Comparison of ENCODE assay signal across 9 cellular contexts in genomic region chr16:46828943-46829342, GRCh38. TPM values are rescaled to one million over a fixed set of nuclear protein-coding genes. Genes with fewer than 3 reads are reported as not detected.
DNase-seq lines count a peak whose midpoint lies in the region; ATAC-seq, FAIRE-seq and TF ChIP-seq lines count a peak whose summit lies in the region.
"Had no signal": no experiment of that assay in that cellular context is flagged by ENCODE, and none has a peak within 500 bp of the region (broad histone marks: within the 10 kb centered on the region; RNA-seq: fewer than 3 reads in every experiment).

No MANE protein-coding gene starts in this region.

- peaks cover 6% of the 10 kb centered on the region for H3K36me3 Mint-ChIP-seq in nephron progenitor cell (ENCODE audit: low read depth)

- H3K9me3 Mint-ChIP-seq in nephron progenitor cell: peaks cover 1% of the 10 kb centered on the region

- peak overlapping the region; percentile 94 for H3K4me3 ChIP-seq in GM06990 (replicated peaks; ENCODE audit: low read depth, low read length)
- H3K4me3 ChIP-seq in Karpas-422 (ENCODE audit: low read length): peak overlapping the region; percentile 93
- H3K4me3 ChIP-seq in K562: peak overlapping the region; percentile 92; the same call in 1 of the 2 replicates
- H3K4me3 ChIP-seq in coronary artery: no peak overlapping the region

- peaks cover 35% of the 10 kb centered on the region for H3K4me1 Mint-ChIP-seq in nephron progenitor cell

- H3K4me2 ChIP-seq in Karpas-422 (ENCODE audit: low read depth, low read length, poor library complexity, severe bottlenecking) (peak overlapping the region; percentile 82), K562 (ENCODE audit: insufficient read depth, low read length) (peak overlapping the region; percentile 81)

- peak overlapping the region; percentile 98 for H3K4me3 Mint-ChIP-seq in nephron progenitor cell

- in situ Hi-C loops in K562 (cut with MboI): loop anchor here (10.0 kb wide), 1 partner anchor 134 kb away; no protein-coding TSS in a partner anchor

- H2AFZ ChIP-seq in Karpas-422 (ENCODE audit: low read length): no peak overlapping the region
- H2AFZ ChIP-seq in K562 (ENCODE audit: low read depth, low read length): no peak overlapping the region

- TF ChIP-seq CTCF in GM06990 (IDR thresholded peaks at IDR 0.05; ENCODE audit: insufficient read depth, low read length, poor library complexity, severe bottlenecking) (no peak), K562 (IDR thresholded peaks at IDR 0.05 in 2 of 3, conservative IDR thresholded peaks at IDR 0.05 in 1 of 3; ENCODE audit: insufficient read depth in 2 of 3, low read depth in 1 of 3, low read length in 3 of 3) (no peak), nephron progenitor cell (IDR thresholded peaks at IDR 0.05) (no peak), coronary artery (IDR thresholded peaks at IDR 0.05) (no peak)

- H3K27me3 ChIP-seq in GM06990 (replicated peaks; ENCODE audit: control insufficient read depth, insufficient read depth, low read length): no peaks in the 10 kb centered on the region
- no peaks in the 10 kb centered on the region for H3K27me3 ChIP-seq in Karpas-422 (ENCODE audit: low read length)
- no peaks in the 10 kb centered on the region for H3K27me3 ChIP-seq in K562 (ENCODE audit: control insufficient read depth in 2 of 2, insufficient read depth in 2 of 2, low read length in 2 of 2)

- peak overlapping the region; percentile 93 for H3K9ac ChIP-seq in Karpas-422 (ENCODE audit: low read length)
- H3K9ac ChIP-seq in K562 (ENCODE audit: insufficient read depth in 1 of 2, low read depth in 2 of 2, low read length in 2 of 2): peak overlapping the region in 1 of 2 experiments; percentile 81; a peak in 2 of 4 replicates

- peaks cover 16% of the 10 kb centered on the region for H3K27me3 Mint-ChIP-seq in nephron progenitor cell (ENCODE audit: low read depth, poor library complexity)

- DNase-seq in GM06990 (ENCODE audit: extremely low read depth, insufficient read length) (no peak), Karpas-422 (no peak), K562 (ENCODE audit: extremely low read depth in 1 of 4, low spot score in 3 of 4) (peak in 1 of 4 experiments; percentile 27), nephron progenitor cell (no peak), NCI-H524 (lab: John Stamatoyannopoulos, UW) (no peak), coronary artery (ENCODE audit: low spot score) (no peak)

- no peak for TF ChIP-seq POLR2A in K562 (conservative IDR thresholded peaks at IDR 0.05)

- no peak overlapping the region for H3K27ac Mint-ChIP-seq in nephron progenitor cell

- POLR2A ChIA-PET in K562 (lab: Yijun Ruan, JAX): interaction anchor here (1.0 to 1.8 kb wide), 4 partner anchors 9 to 129 kb away, joined by 3 to 7 read pairs (median 5); partner anchors contain the start of gene GPT2

- no peak for ATAC-seq in K562
- ATAC-seq in GM19351 (IDR thresholded peaks at IDR 0.05; ENCODE audit: unreplicated experiment): no peak
- no peak for ATAC-seq in HG02970 (IDR thresholded peaks at IDR 0.05; ENCODE audit: low FRiP score, unreplicated experiment)
- ATAC-seq: Panc1 had no signal

- intact Hi-C loops in K562 (cut with micrococcal nuclease): no loop called here

- TF ChIP-seq RAD21 in K562 (CRISPR knock-in tag; conservative IDR thresholded peaks at IDR 0.05 in 1 of 2, IDR thresholded peaks at IDR 0.05 in 1 of 2): no peak

- H3K36me3 ChIP-seq in GM06990 (ENCODE audit: control insufficient read depth, insufficient read depth, low read length) (no peaks in the 10 kb centered on the region), Karpas-422 (ENCODE audit: insufficient read depth, low read length) (peaks cover 13% of the 10 kb centered on the region; the same call in 1 of the 2 replicates), K562 (ENCODE audit: control insufficient read depth, insufficient read depth, low read length) (peaks cover 2% of the 10 kb centered on the region; the same call in 1 of the 3 replicates)

- no peak for TF ChIP-seq EP300 in K562 (IDR thresholded peaks at IDR 0.05; ENCODE audit: low read length)

- no TSS peak for BruUV-seq in K562 (replicated peaks; lab: Mats Ljungman, UMichigan)

- H3K9me1 ChIP-seq in K562 (ENCODE audit: control insufficient read depth, insufficient read depth, low read length): no peaks in the 10 kb centered on the region

- H3K4me1 ChIP-seq in Karpas-422 (ENCODE audit: low read length) (peaks cover 65% of the 10 kb centered on the region), K562 (replicated peaks in 1 of 2; ENCODE audit: control insufficient read depth in 2 of 2, insufficient read depth in 2 of 2, low read length in 2 of 2) (peaks cover 4 to 13% of the 10 kb centered on the region in 2 experiments; a peak in 4 of 5 replicates)

- H4K20me1 ChIP-seq in Karpas-422 (ENCODE audit: insufficient read depth, low read depth, low read length) (peaks cover 3% of the 10 kb centered on the region; the same call in 1 of the 2 replicates), K562 (replicated peaks; ENCODE audit: control insufficient read depth, insufficient read depth, low read length) (no peaks in the 10 kb centered on the region)

- H3K27ac ChIP-seq in Karpas-422 (ENCODE audit: low read length) (peak overlapping the region; percentile 90), K562 (ENCODE audit: extremely low read depth, low read depth, low read length) (no peak overlapping the region; the same call in 2 of the 3 replicates), coronary artery (no peak overlapping the region)

- no peaks in the 10 kb centered on the region for H3K9me2 ChIP-seq in Karpas-422 (replicated peaks; ENCODE audit: insufficient read depth, low read length)

- no peak for FAIRE-seq in K562 (lab: Jason Lieb, UNC)

- H3K79me2 ChIP-seq in Karpas-422 (ENCODE audit: low read length) (peaks cover 69% of the 10 kb centered on the region), K562 (ENCODE audit: control insufficient read depth, insufficient read depth, low read length) (peaks cover 57% of the 10 kb centered on the region)

- H3K9me3 ChIP-seq in Karpas-422 (ENCODE audit: low read length): no peaks in the 10 kb centered on the region
- H3K9me3 ChIP-seq in K562 (replicated peaks; ENCODE audit: control insufficient read depth, insufficient read depth, low read depth, low read length): no peaks in the 10 kb centered on the region

- 12% methylated on average over 2 of the region's 2 CpGs for WGBS in K562 (ENCODE audit: insufficient coverage, low coverage, missing lambda C conversion rate)

- CTCF ChIA-PET in K562 (lab: Yijun Ruan, JAX; ENCODE audit: low intra/inter-chr PET ratio): no interaction called here

TF ChIP-seq in K562, 482 proteins besides CTCF, POLR2A, EP300 and RAD21 (continues in another document):
- TF ChIP-seq SMAD3 (CRISPR knock-in tag; conservative IDR thresholded peaks at IDR 0.05) (no peak), PYGO2 (tag; IDR thresholded peaks at IDR 0.05) (no peak), TBL1XR1 (IDR thresholded peaks at IDR 0.05; ENCODE audit: low read length in 2 of 2) (no peak)

RNA-seq across cellular contexts. Expression of gene C16orf87, which starts 2.0 kb away (rescaled TPM):
- total RNA-seq in Karpas-422 (2014; rRNA removed; shearing (Covaris generic); ENCODE audit: low replicate concordance): 25.3 and 37.8 TPM in 2 replicates
- 1.9 and 6.0 TPM in 2 replicates for total RNA-seq in K562 (2011; cell fraction: chromatin; rRNA removed; ENCODE audit: low replicate concordance)
- total RNA-seq in K562 (2011; cell fraction: nucleolus; rRNA removed): 1.8 and 2.0 TPM in 2 replicates
- 3.9 and 6.0 TPM in 2 replicates for total RNA-seq in K562 (2011; cell fraction: nucleoplasm; rRNA removed)
- total RNA-seq in K562 (2014; rRNA removed) (7.7 and 10.5 TPM in 2 replicates), K562 (2014; rRNA removed; fragmentation: Illumina TruSeq; extraction: Trizol) (13.0 and 13.2 TPM in 2 replicates), K562 (2015; rRNA removed; fragmentation: Illumina TruSeq; extraction: Trizol) (10.9 and 12.6 TPM in 2 replicates), K562 (2021) (8.3 and 9.1 TPM in 2 replicates)
- polyA plus RNA-seq in K562 (2011; rRNA removed) (6.3 and 7.8 TPM in 2 replicates), K562 (2014; fragmentation: Illumina TruSeq; extraction: Trizol) (9.1 and 9.6 TPM in 2 replicates), K562 (2014; fragmentation: Nextera tagmentation; extraction: Ambion mirVana) (10 to 100 TPM; 13.9 to 16.7 TPM), K562 (2014; rRNA removed) (8.2 and 10.8 TPM in 2 replicates)
- 1.5 and 2.6 TPM in 2 replicates for polyA plus RNA-seq in K562 (2011; cell fraction: cytosol; rRNA removed)
- 1.9 and 3.1 TPM in 2 replicates for polyA plus RNA-seq in K562 (2011; cell fraction: nucleus; rRNA removed)
- 6.2 and 8.7 TPM in 2 replicates for polyA plus RNA-seq in K562 (2012)
- 6.2 and 7.6 TPM in 2 replicates for polyA minus RNA-seq in K562 (2011; rRNA and poly(A)+ RNA removed)
- polyA minus RNA-seq in K562 (2011; cell fraction: cytosol; rRNA and poly(A)+ RNA removed): 2.8 and 3.1 TPM in 2 replicates
- 2.0 and 4.7 TPM in 2 replicates for polyA minus RNA-seq in K562 (2011; cell fraction: nucleus; rRNA and poly(A)+ RNA removed)

RNA-seq across cellular contexts. Expression of gene GPT2, which starts 55.2 kb away (rescaled TPM):
- total RNA-seq in Karpas-422 (2014; rRNA removed; shearing (Covaris generic); ENCODE audit: low replicate concordance): 42.6 and 57.5 TPM in 2 replicates
- 9.1 and 9.7 TPM in 2 replicates for total RNA-seq in K562 (2011; cell fraction: chromatin; rRNA removed; ENCODE audit: low replicate concordance)
- total RNA-seq in K562 (2011; cell fraction: nucleolus; rRNA removed): 4.7 and 5.9 TPM in 2 replicates
- 9.2 and 12.0 TPM in 2 replicates for total RNA-seq in K562 (2011; cell fraction: nucleoplasm; rRNA removed)
- total RNA-seq in K562 (2014; rRNA removed) (7.2 and 7.3 TPM in 2 replicates), K562 (2014; rRNA removed; fragmentation: Illumina TruSeq; extraction: Trizol) (3.7 and 5.0 TPM in 2 replicates), K562 (2015; rRNA removed; fragmentation: Illumina TruSeq; extraction: Trizol) (2.8 and 3.0 TPM in 2 replicates), K562 (2021) (12.9 and 14.4 TPM in 2 replicates)
- polyA plus RNA-seq in K562 (2011; rRNA removed) (5.8 and 10.4 TPM in 2 replicates), K562 (2014; fragmentation: Illumina TruSeq; extraction: Trizol) (10.0 and 12.1 TPM in 2 replicates), K562 (2014; fragmentation: Nextera tagmentation; extraction: Ambion mirVana) (under 1 TPM; 0.79 to 0.96 TPM), K562 (2014; rRNA removed) (6.8 and 7.7 TPM in 2 replicates)
- polyA plus RNA-seq in K562 (2011; cell fraction: cytosol; rRNA removed): 9.4 and 12.6 TPM in 2 replicates
- 8.1 and 12.3 TPM in 2 replicates for polyA plus RNA-seq in K562 (2011; cell fraction: nucleus; rRNA removed)
- 6.6 and 23.6 TPM in 2 replicates for polyA plus RNA-seq in K562 (2012)
- polyA minus RNA-seq in K562 (2011; rRNA and poly(A)+ RNA removed): 5.9 and 6.5 TPM in 2 replicates
- 4.6 and 13.5 TPM in 2 replicates for polyA minus RNA-seq in K562 (2011; cell fraction: cytosol; rRNA and poly(A)+ RNA removed)
- 1.6 and 5.9 TPM in 2 replicates for polyA minus RNA-seq in K562 (2011; cell fraction: nucleus; rRNA and poly(A)+ RNA removed)
